10 cellular contexts compared by ENCODE assay signal in the genomic region with DNA sequence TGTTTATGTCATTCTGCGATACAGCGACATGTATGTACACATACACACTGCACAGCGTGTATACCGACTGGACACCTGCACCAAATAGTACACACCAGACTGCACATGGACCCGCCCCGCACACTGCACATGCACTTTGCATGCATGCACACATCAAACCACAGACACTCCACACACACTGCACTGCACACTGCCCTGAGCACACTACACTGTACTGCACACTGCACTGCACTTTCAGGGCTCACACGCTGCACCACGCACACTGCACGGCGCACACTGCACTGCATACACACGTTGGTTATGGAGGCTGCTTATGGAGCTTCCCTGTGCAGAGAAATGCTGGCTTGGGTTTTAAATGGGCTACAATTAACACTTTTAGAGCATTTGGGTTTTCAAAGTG. TPM values are rescaled to one million over a fixed set of nuclear protein-coding genes. Genes with fewer than 3 reads are reported as not detected.
DNase-seq lines count a peak whose midpoint lies in the region; FAIRE-seq and TF ChIP-seq lines count a peak whose summit lies in the region.
"Had no signal": no experiment of that assay in that cellular context is flagged by ENCODE, and none has a peak within 500 bp of the region (broad histone marks: within the 10 kb centered on the region; RNA-seq: fewer than 3 reads in every experiment).

No MANE protein-coding gene starts in this region.

- H3K27ac Mint-ChIP-seq in T-helper 2 cell treated with Interferon-gamma antibody and Interleukin-4, amounts not matched to agents 5 μg/mL and 100 μg/mL, for 36 hours: no peak overlapping the region
- H3K27ac Mint-ChIP-seq: dendritic cell treated with granulocyte-macrophage colony-stimulating factor and Interleukin-4, amounts not matched to agents 40 ng/mL and 50 ng/mL, for 4 days had no signal

- H3K9me3 ChIP-seq in ascending aorta: no peaks in the 10 kb centered on the region
- H3K9me3 ChIP-seq in stomach smooth muscle (ENCODE audit: control insufficient read depth in 2 of 2, low read length in 2 of 2): no peaks in the 10 kb centered on the region
- H3K9me3 ChIP-seq in small intestine (ENCODE audit: control insufficient read depth, low read depth): no peaks in the 10 kb centered on the region

- H3K36me3 Mint-ChIP-seq in T-helper 2 cell treated with Interferon-gamma antibody and Interleukin-4, amounts not matched to agents 5 μg/mL and 100 μg/mL, for 36 hours (ENCODE audit: low read depth): peaks cover 2% of the 10 kb centered on the region

- no peak overlapping the region for H3K27ac ChIP-seq in ascending aorta
- peak overlapping the region; percentile 49 for H3K27ac ChIP-seq in stomach smooth muscle (ENCODE audit: low read length)
- H3K27ac ChIP-seq in small intestine (ENCODE audit: low read depth in 1 of 2, low read length in 1 of 2): no peak overlapping the region

- no peak for FAIRE-seq in small intestine (lab: Jason Lieb, UNC)
- FAIRE-seq: islet of Langerhans had no signal

- peaks cover 83% of the 10 kb centered on the region for H3K27me3 Mint-ChIP-seq in T-helper 2 cell treated with Interferon-gamma antibody and Interleukin-4, amounts not matched to agents 5 μg/mL and 100 μg/mL, for 36 hours (ENCODE audit: low read depth)

- H3K4me1 ChIP-seq in ascending aorta (peaks cover 27 to 29% of the 10 kb centered on the region in 2 donors), stomach smooth muscle (ENCODE audit: control insufficient read depth, insufficient read depth, low read length) (peaks cover 59% of the 10 kb centered on the region), small intestine (ENCODE audit: control insufficient read depth in 2 of 2, insufficient read depth in 1 of 2, low read depth in 1 of 2, low read length in 1 of 2) (peaks cover 0 to 8% of the 10 kb centered on the region in 2 donors)

- TF ChIP-seq CTCF in ascending aorta (IDR thresholded peaks at IDR 0.05): no peak
- no peak for TF ChIP-seq CTCF in kidney epithelial cell (IDR thresholded peaks at IDR 0.05; ENCODE audit: insufficient read depth, low read length, poor library complexity, severe bottlenecking)

- no peaks in the 10 kb centered on the region for H3K9me3 Mint-ChIP-seq in T-helper 2 cell treated with Interferon-gamma antibody and Interleukin-4, amounts not matched to agents 5 μg/mL and 100 μg/mL, for 36 hours
- H3K9me3 Mint-ChIP-seq: dendritic cell treated with granulocyte-macrophage colony-stimulating factor and Interleukin-4, amounts not matched to agents 40 ng/mL and 50 ng/mL, for 4 days had no signal

- H3K36me3 ChIP-seq in ascending aorta (no peaks in the 10 kb centered on the region), kidney epithelial cell (ENCODE audit: control insufficient read depth, insufficient read depth, low read length) (no peaks in the 10 kb centered on the region), stomach smooth muscle (ENCODE audit: control insufficient read depth in 2 of 2, insufficient read depth in 2 of 2, low read length in 2 of 2) (no peaks in the 10 kb centered on the region), small intestine (ENCODE audit: control insufficient read depth in 2 of 2, insufficient read depth in 2 of 2, low read length in 2 of 2) (no peaks in the 10 kb centered on the region)

- no peak overlapping the region for H3K4me3 Mint-ChIP-seq in T-helper 2 cell treated with Interferon-gamma antibody and Interleukin-4, amounts not matched to agents 5 μg/mL and 100 μg/mL, for 36 hours

- H3K27me3 ChIP-seq in ascending aorta (peaks cover 20% of the 10 kb centered on the region), kidney epithelial cell (ENCODE audit: control insufficient read depth, insufficient read depth, low read length) (peaks cover 6% of the 10 kb centered on the region), stomach smooth muscle (ENCODE audit: control insufficient read depth in 1 of 2, insufficient read depth in 2 of 2, low read length in 2 of 2) (peaks cover 0 to 4% of the 10 kb centered on the region in 2 donors), small intestine (ENCODE audit: control insufficient read depth in 2 of 2, insufficient read depth in 2 of 2, low read length in 2 of 2) (peaks cover 3 to 7% of the 10 kb centered on the region in 2 donors)

- intact Hi-C loops in ascending aorta (cut with DNase I): no loop called here

- H3K4me3 ChIP-seq in ascending aorta: peak overlapping the region; percentile 32 to 64
- peak overlapping the region; percentile 61 for H3K4me3 ChIP-seq in kidney epithelial cell (ENCODE audit: low read depth, low read length)
- H3K4me3 ChIP-seq in stomach smooth muscle (ENCODE audit: low read length in 2 of 2): peak overlapping the region; percentile 57 to 73
- H3K4me3 ChIP-seq in small intestine (ENCODE audit: low read depth in 1 of 2, low read length in 2 of 2): no peak overlapping the region

- H3K4me1 Mint-ChIP-seq in T-helper 2 cell treated with Interferon-gamma antibody and Interleukin-4, amounts not matched to agents 5 μg/mL and 100 μg/mL, for 36 hours (ENCODE audit: low read depth): peaks cover 14% of the 10 kb centered on the region

- no peak overlapping the region for H3K9ac ChIP-seq in stomach smooth muscle (ENCODE audit: low read length in 2 of 2)

- DNase-seq in NCI-H1417 (lab: John Stamatoyannopoulos, UW) (peak in 2 of 3 experiments; percentile 28 to 58), NCI-H1417 treated with DMSO at 0.1 percent for 48 hours (lab: John Stamatoyannopoulos, UW) (no peak), ascending aorta (ENCODE audit: low spot score in 2 of 2) (no peak), kidney epithelial cell (ENCODE audit: low read depth) (no peak), small intestine (no peak), NK-92 (lab: John Stamatoyannopoulos, UW; ENCODE audit: unreplicated experiment) (no peak)
- DNase-seq in T-helper 2 cell treated with Interferon-gamma antibody and Interleukin-4, amounts not matched to agents 5 μg/mL and 100 μg/mL, for 36 hours (ENCODE audit: low spot score): no peak

- WGBS in small intestine, 3 donors: 77 to 80% (median 78%) methylated on average over 11 of the region's 11 CpGs

RNA-seq across cellular contexts. Expression of gene PAPLN, which starts 1.6 kb away (rescaled TPM):
- 4.9 TPM for total RNA-seq in ascending aorta
- 23.3 and 31.9 TPM in 2 replicates for total RNA-seq in kidney epithelial cell
- 1 to 10 TPM in 2 of 3 donors, under 1 TPM in 1; 0.45 to 3.0 (median 1.1) TPM for polyA plus RNA-seq in small intestine

Comparison
In these comparisons a context has a peak if more than half of its experiments do, and no peak if none do; other contexts are left out.
1. DNase-seq: peak in NCI-H1417 (2 of 3); none in NCI-H1417 treated with DMSO at 0.1 percent for 48 hours (single experiment), ascending aorta (0 of 2), kidney epithelial cell (single experiment), small intestine (single experiment), NK-92 (single experiment) and T-helper 2 cell treated with Interferon-gamma antibody and Interleukin-4, amounts not matched to agents 5 μg/mL and 100 μg/mL, for 36 hours (single experiment).
2. H3K4me3 ChIP-seq: peak in ascending aorta (2 of 2), kidney epithelial cell (single experiment) and stomach smooth muscle (2 of 2); none in small intestine (0 of 2).